ENCODE assay signal across 8 cellular contexts in genomic region chr17:75288784-75289121, GRCh38. TPM values are rescaled to one million over a fixed set of nuclear protein-coding genes. Genes with fewer than 3 reads are reported as not detected.
DNase-seq lines count a peak whose midpoint lies in the region; ATAC-seq, FAIRE-seq and TF ChIP-seq lines count a peak whose summit lies in the region.

No MANE protein-coding gene starts in this region.

- H3K9me3 Mint-ChIP-seq in stimulated activated naive B cell treated with anti-CD40 and anti-IgM and Interleukin-4, amounts not matched to agents 10 μg/mL and 1 μg/mL and 100 μg/mL, for 72 hours, result no peaks in the 10 kb centered on the region

- no peaks in the 10 kb centered on the region for H3K36me3 ChIP-seq in PC-9 (ENCODE audit: low read depth)
- no peaks in the 10 kb centered on the region for H3K36me3 ChIP-seq in right lobe of liver

- peak overlapping the region; percentile 95 for H2AFZ ChIP-seq in PC-9

- H3K9me3 ChIP-seq in PC-9 (ENCODE audit: insufficient read depth, low read depth) (no peaks in the 10 kb centered on the region), right lobe of liver (no peaks in the 10 kb centered on the region)

- peak overlapping the region; percentile 90 for H3K4me2 ChIP-seq in PC-9

- no peaks in the 10 kb centered on the region for H4K20me1 ChIP-seq in PC-9 (ENCODE audit: insufficient read depth)

- DNase-seq in COR-L47 (lab: John Stamatoyannopoulos, UW), result peak; percentile 56
- peak; percentile 62 for DNase-seq in HTR-8/SVneo (ENCODE audit: insufficient read length, low spot score)
- peak; percentile 57 to 59 for DNase-seq in PC-9
- peak in 12 of 61 donors; percentile 53 to 80 (median 65) for DNase-seq in caudate nucleus (lab: John Stamatoyannopoulos, UW)
- DNase-seq in right lobe of liver, result peak; percentile 69 to 76 (median 76)
- peak; percentile 56 for DNase-seq in stimulated activated naive B cell treated with anti-CD40 and anti-IgM and Interleukin-4, amounts not matched to agents 10 μg/mL and 1 μg/mL and 100 μg/mL, for 72 hours
- no peak for DNase-seq in GM12891 (ENCODE audit: insufficient read length, low spot score)

- WGBS in right lobe of liver (ENCODE audit: insufficient coverage, low coverage, low lambda C conversion rate, missing lambda C conversion rate), result 0% methylated on average over 4 of the region's 14 CpGs

- H3K79me2 ChIP-seq in PC-9 (ENCODE audit: low read depth), result peaks cover 15% of the 10 kb centered on the region

- H3K4me3 ChIP-seq in PC-9 (peak overlapping the region; percentile 65), right lobe of liver (peak overlapping the region; percentile 74 to 86 (median 84))

- BruUV-seq in PC-9 (replicated peaks; lab: Mats Ljungman, UMichigan), result no TSS peak

- peak overlapping the region; percentile 97 for H3K4me3 Mint-ChIP-seq in stimulated activated naive B cell treated with anti-CD40 and anti-IgM and Interleukin-4, amounts not matched to agents 10 μg/mL and 1 μg/mL and 100 μg/mL, for 72 hours

- H3K27ac ChIP-seq in PC-9 (peak overlapping the region; percentile 17; the same call in 1 of the 2 replicates), caudate nucleus (ENCODE audit: low read depth, low read length) (peak overlapping the region; percentile 83), right lobe of liver (peak overlapping the region; percentile 36 to 88 (median 86))

- no peak for TF ChIP-seq CTCF in PC-9 (conservative IDR thresholded peaks at IDR 0.05)
- TF ChIP-seq CTCF in right lobe of liver (IDR thresholded peaks at IDR 0.05), result no peak

- POLR2A ChIA-PET in PC-9 (lab: Charles Lee; ENCODE audit: unreplicated experiment), result interaction anchor here (0.6 to 1.2 kb wide), 9 partner anchors 11 to 917 kb away, joined by 3 to 9 read pairs (median 3); partner anchors contain the start of genes GRB2, MIF4GD and WBP2

- no peaks in the 10 kb centered on the region for H3K9me2 ChIP-seq in PC-9 (ENCODE audit: insufficient read depth)

- ATAC-seq in GM19455 (IDR thresholded peaks at IDR 0.05; ENCODE audit: unreplicated experiment) (peak; percentile 15), right lobe of liver (peak; percentile 51 to 66 (median 57))
- peak; percentile 22 to 30 for ATAC-seq in stimulated activated naive B cell treated with anti-CD40 and anti-IgM and Interleukin-4, amounts not matched to agents 10 μg/mL and 1 μg/mL and 100 μg/mL, for 72 hours (replicated peaks)

- TF ChIP-seq POLR2A in right lobe of liver (IDR thresholded peaks at IDR 0.05), result no peak
- TF ChIP-seq POLR2A in GM12891 (IDR thresholded peaks at IDR 0.05; ENCODE audit: low read depth, low read length), result no peak

- H3K27me3 ChIP-seq in PC-9 (ENCODE audit: insufficient read depth, low read depth) (no peaks in the 10 kb centered on the region), right lobe of liver (no peaks in the 10 kb centered on the region)

- FAIRE-seq in HTR-8/SVneo (lab: Jason Lieb, UNC), result no peak
- FAIRE-seq in GM12891 (lab: Jason Lieb, UNC), result no peak

- CTCF ChIA-PET in PC-9 (lab: Charles Lee), result interaction anchor here (0.7 to 1.7 kb wide), 5 partner anchors 11 to 236 kb away, joined by 3 to 15 read pairs (median 3); partner anchors contain the start of genes GGA3 and MIF4GD

- H3F3A ChIP-seq in PC-9 (ENCODE audit: insufficient read depth, low read depth), result no peaks in the 10 kb centered on the region

- peaks cover 29 to 31% of the 10 kb centered on the region in 2 donors for H3K36me3 Mint-ChIP-seq in stimulated activated naive B cell treated with anti-CD40 and anti-IgM and Interleukin-4, amounts not matched to agents 10 μg/mL and 1 μg/mL and 100 μg/mL, for 72 hours

- H3K4me1 Mint-ChIP-seq in stimulated activated naive B cell treated with anti-CD40 and anti-IgM and Interleukin-4, amounts not matched to agents 10 μg/mL and 1 μg/mL and 100 μg/mL, for 72 hours, result peaks cover 16 to 68% of the 10 kb centered on the region in 2 donors

- H3K27ac Mint-ChIP-seq in stimulated activated naive B cell treated with anti-CD40 and anti-IgM and Interleukin-4, amounts not matched to agents 10 μg/mL and 1 μg/mL and 100 μg/mL, for 72 hours, result peak overlapping the region; percentile 100

- no peaks in the 10 kb centered on the region for H3K27me3 Mint-ChIP-seq in stimulated activated naive B cell treated with anti-CD40 and anti-IgM and Interleukin-4, amounts not matched to agents 10 μg/mL and 1 μg/mL and 100 μg/mL, for 72 hours

- intact Hi-C loops in PC-9 (cut with micrococcal nuclease; ENCODE audit: unreplicated experiment) (loop anchor here (1.0 kb wide), 2 partner anchors 18 to 117 kb away; partner anchors contain the start of gene GRB2), right lobe of liver (cut with DNase I) (no loop called here)

- H3K4me1 ChIP-seq in PC-9 (replicated peaks; ENCODE audit: insufficient read depth), result peaks cover 4% of the 10 kb centered on the region
- H3K4me1 ChIP-seq in right lobe of liver, result no peaks in the 10 kb centered on the region

TF ChIP-seq in GM12891, 5 proteins besides CTCF, POLR2A, EP300 and RAD21:
- no peak for TF ChIP-seq TAF1 (IDR thresholded peaks at IDR 0.05; ENCODE audit: low read depth, low read length)
- TF ChIP-seq POLR2AphosphoS5 (IDR thresholded peaks at IDR 0.05; ENCODE audit: low read depth, low read length), result no peak
- no peak for TF ChIP-seq POU2F2 (IDR thresholded peaks at IDR 0.05; ENCODE audit: low read depth, low read length)
- no peak for TF ChIP-seq SPI1 (IDR thresholded peaks at IDR 0.05; ENCODE audit: low read depth, low read length)
- TF ChIP-seq PAX5 (IDR thresholded peaks at IDR 0.05; ENCODE audit: insufficient read depth, low read length, severe bottlenecking), result no peak
TF ChIP-seq in GM12891: peak in this region for 0.

RNA-seq across cellular contexts. Expression of gene SLC25A19, which starts 0.5 kb away (rescaled TPM):
- total RNA-seq in PC-9 (2021), result 18.7 and 19.4 TPM in 2 replicates
- total RNA-seq in right lobe of liver, result 10 to 100 TPM in 2 of 6 experiments, 1 to 10 TPM in 4; 3.8 to 13.4 (median 7.3) TPM
- 59.2 TPM for polyA plus RNA-seq in GM12891 (2012; ENCODE audit: low read depth, missing spikeins)

RNA-seq across cellular contexts. Expression of gene MIF4GD, which starts 17.7 kb away (rescaled TPM):
- total RNA-seq in PC-9 (2021) (23.4 and 35.4 TPM in 2 replicates), right lobe of liver (10 to 100 TPM in 2 of 6 experiments, 1 to 10 TPM in 4; 7.3 to 21.9 (median 8.2) TPM)
- polyA plus RNA-seq in GM12891 (2012; ENCODE audit: low read depth, missing spikeins), result 40.8 TPM

RNA-seq across cellular contexts. Expression of gene MRPS7, which starts 27.1 kb away (rescaled TPM):
- 50.1 and 51.3 TPM in 2 replicates for total RNA-seq in PC-9 (2021)
- total RNA-seq in right lobe of liver, result 10 to 100 TPM; 29.6 to 37.2 (median 33.7) TPM
- polyA plus RNA-seq in GM12891 (2012; ENCODE audit: low read depth, missing spikeins), result 67.2 TPM

RNA-seq across cellular contexts. Expression of gene GGA3, which starts 27.3 kb away (rescaled TPM):
- total RNA-seq in PC-9 (2021), result 34.8 and 37.5 TPM in 2 replicates
- 10 to 100 TPM; 12.4 to 18.9 (median 15.8) TPM for total RNA-seq in right lobe of liver
- 48.3 TPM for polyA plus RNA-seq in GM12891 (2012; ENCODE audit: low read depth, missing spikeins)

Comparison
In these comparisons a context has a peak if more than half of its experiments do, and no peak if none do; other contexts are left out.
1. H3K27ac ChIP-seq: peak in every context shown above with its lines; median percentile 86 in right lobe of liver; 83 in caudate nucleus; 17 in PC-9.